In the genomic region with DNA sequence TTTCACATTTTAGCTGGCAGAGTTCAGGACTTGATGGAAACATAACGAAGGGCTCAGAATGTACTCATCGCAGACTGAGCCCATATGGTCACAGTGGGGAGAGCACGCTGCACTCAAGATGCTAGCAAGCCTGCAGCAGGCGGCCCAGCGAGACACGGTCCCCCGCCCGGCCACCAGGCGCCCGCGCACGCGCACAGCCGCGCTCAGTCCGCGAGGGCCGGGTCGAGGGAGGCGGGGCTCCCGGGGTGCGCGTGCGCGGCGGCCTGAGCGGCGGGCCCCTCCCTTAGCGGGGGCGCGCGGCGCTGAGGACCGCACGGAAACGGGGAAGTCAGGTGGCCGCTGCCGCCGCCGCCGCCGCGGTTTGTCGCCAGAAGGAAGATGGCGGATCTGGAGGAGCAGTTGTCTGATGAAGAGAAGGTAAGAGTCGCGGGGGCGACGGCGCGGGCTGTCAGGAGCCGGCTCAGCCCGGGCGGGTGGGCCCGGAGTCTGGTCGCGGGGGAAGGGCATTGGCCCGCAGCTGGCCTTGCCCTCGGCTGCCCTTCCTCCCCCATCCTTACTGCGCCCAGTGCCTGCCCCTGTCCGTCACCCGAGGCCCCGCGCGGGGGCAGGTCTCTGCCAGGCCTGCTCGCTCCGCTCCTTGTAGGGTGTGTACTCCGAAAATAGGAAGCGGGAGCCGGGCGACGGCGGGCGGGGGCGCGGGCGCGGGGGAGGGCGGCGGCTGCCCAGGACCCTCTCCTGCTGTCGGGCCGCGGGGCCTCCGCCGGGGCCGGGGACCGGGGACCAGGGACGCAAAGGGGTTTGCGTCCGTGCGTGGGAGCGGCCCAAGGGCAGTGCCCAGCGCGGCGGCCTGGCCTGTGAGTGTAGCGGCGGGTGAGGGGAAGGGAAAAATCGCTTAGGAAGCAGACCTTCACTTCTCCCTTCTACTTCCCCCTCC, we compare ENCODE assay signal across 1 cellular context.
A peak's percentile ranks its signal among the peaks of the same experiment; 100 is the strongest.
TF ChIP-seq lines count a peak whose summit lies in the region.

TSS of gene CAPZA2 (plus strand) at position 354 of the 934 bp plus-strand sequence. CDS start at position 379, 25 bp downstream.

TF ChIP-seq in K562, 482 proteins besides CTCF, POLR2A, EP300 and RAD21 (continued from another document and continues in another):
- peak; percentile 91 for TF ChIP-seq CHD1 (IDR thresholded peaks at IDR 0.05; ENCODE audit: low read length)
- TF ChIP-seq TAF7 (tag; IDR thresholded peaks at IDR 0.05) = peak; percentile 97
- TF ChIP-seq SMARCB1 (IDR thresholded peaks at IDR 0.05; ENCODE audit: insufficient read length, low read depth) = no peak
- no peak for TF ChIP-seq PTBP1 (IDR thresholded peaks at IDR 0.05; ENCODE audit: low read depth, low read length)
- TF ChIP-seq ZNF644 (tag; IDR thresholded peaks at IDR 0.05; ENCODE audit: low read depth) = peak; percentile 56; the same call in 1 of the 2 replicates
- TF ChIP-seq, protein P1, sequence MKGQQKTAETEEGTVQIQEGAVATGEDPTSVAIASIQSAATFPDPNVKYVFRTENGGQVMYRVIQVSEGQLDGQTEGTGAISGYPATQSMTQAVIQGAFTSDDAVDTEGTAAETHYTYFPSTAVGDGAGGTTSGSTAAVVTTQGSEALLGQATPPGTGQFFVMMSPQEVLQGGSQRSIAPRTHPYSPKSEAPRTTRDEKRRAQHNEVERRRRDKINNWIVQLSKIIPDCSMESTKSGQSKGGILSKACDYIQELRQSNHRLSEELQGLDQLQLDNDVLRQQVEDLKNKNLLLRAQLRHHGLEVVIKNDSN (CRISPR knock-in tag; IDR thresholded peaks at IDR 0.05) = peak; percentile 87
- peak; percentile 92 for TF ChIP-seq RREB1 (CRISPR knock-in tag; IDR thresholded peaks at IDR 0.05)
- TF ChIP-seq ZNF41 (CRISPR knock-in tag; conservative IDR thresholded peaks at IDR 0.05) = 0 out of 2 replicates have a peak, but pooled peaks have one; percentile 6
- no peak for TF ChIP-seq ZFP36 (IDR thresholded peaks at IDR 0.05; ENCODE audit: low read depth, low read length, partially characterized antibody)
- no peak for TF ChIP-seq ZFP1 (CRISPR knock-in tag; IDR thresholded peaks at IDR 0.05)
- peak; percentile 81; the same call in 1 of the 2 replicates for TF ChIP-seq ZBTB43 (CRISPR knock-in tag; IDR thresholded peaks at IDR 0.05)
- TF ChIP-seq, protein P2, sequence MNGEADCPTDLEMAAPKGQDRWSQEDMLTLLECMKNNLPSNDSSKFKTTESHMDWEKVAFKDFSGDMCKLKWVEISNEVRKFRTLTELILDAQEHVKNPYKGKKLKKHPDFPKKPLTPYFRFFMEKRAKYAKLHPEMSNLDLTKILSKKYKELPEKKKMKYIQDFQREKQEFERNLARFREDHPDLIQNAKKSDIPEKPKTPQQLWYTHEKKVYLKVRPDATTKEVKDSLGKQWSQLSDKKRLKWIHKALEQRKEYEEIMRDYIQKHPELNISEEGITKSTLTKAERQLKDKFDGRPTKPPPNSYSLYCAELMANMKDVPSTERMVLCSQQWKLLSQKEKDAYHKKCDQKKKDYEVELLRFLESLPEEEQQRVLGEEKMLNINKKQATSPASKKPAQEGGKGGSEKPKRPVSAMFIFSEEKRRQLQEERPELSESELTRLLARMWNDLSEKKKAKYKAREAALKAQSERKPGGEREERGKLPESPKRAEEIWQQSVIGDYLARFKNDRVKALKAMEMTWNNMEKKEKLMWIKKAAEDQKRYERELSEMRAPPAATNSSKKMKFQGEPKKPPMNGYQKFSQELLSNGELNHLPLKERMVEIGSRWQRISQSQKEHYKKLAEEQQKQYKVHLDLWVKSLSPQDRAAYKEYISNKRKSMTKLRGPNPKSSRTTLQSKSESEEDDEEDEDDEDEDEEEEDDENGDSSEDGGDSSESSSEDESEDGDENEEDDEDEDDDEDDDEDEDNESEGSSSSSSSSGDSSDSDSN (IDR thresholded peaks at IDR 0.05; ENCODE audit: borderline replicate concordance in 1 of 2, low read depth in 2 of 2, low read length in 2 of 2) = peak; percentile 84 to 88; a peak in 2 of 4 replicates
- TF ChIP-seq ZNF449 (CRISPR knock-in tag; IDR thresholded peaks at IDR 0.05) = no peak
- TF ChIP-seq TCF7 (IDR thresholded peaks at IDR 0.05; ENCODE audit: borderline replicate concordance) = 0 out of 2 replicates have a peak, but pooled peaks have one; percentile 53
- TF ChIP-seq FOSL1 (tag; conservative IDR thresholded peaks at IDR 0.05) = no peak; the same call in 1 of the 2 replicates
- TF ChIP-seq HCFC1 (IDR thresholded peaks at IDR 0.05; ENCODE audit: low read depth, low read length) = peak; percentile 65; the same call in 1 of the 2 replicates
- TF ChIP-seq STAT6 (CRISPR knock-in tag; IDR thresholded peaks at IDR 0.05) = peak; percentile 94; the same call in 1 of the 2 replicates
- peak; percentile 22; the same call in 1 of the 2 replicates for TF ChIP-seq TEAD4 (IDR thresholded peaks at IDR 0.05; ENCODE audit: low read length)
- no peak for TF ChIP-seq TEAD4 (CRISPR knock-in tag; IDR thresholded peaks at IDR 0.05; ENCODE audit: borderline replicate concordance)
- TF ChIP-seq ZNF12 (CRISPR knock-in tag; IDR thresholded peaks at IDR 0.05) = no peak
- peak; percentile 91 for TF ChIP-seq POLR2B (IDR thresholded peaks at IDR 0.05; ENCODE audit: low read depth, partially characterized antibody)
- no peak for TF ChIP-seq ADNP (tag; IDR thresholded peaks at IDR 0.05)
- peak; percentile 38; the same call in 1 of the 2 replicates for TF ChIP-seq SOX6 (IDR thresholded peaks at IDR 0.05)
- TF ChIP-seq STAT5A (IDR thresholded peaks at IDR 0.05; ENCODE audit: borderline replicate concordance, low read length) = no peak
